In genomic region chr20:10539818-10540553, GRCh38 we compare ENCODE assay signal across 1 cellular context.
TF ChIP-seq lines count a peak whose summit lies in the region.

No MANE protein-coding gene starts in this region.

TF ChIP-seq in SK-N-SH treated with all-trans-retinoic acid at 6 μM for 48 hours, 23 proteins besides CTCF, POLR2A, EP300 and RAD21 (continued from another document):
- TF ChIP-seq TSHZ2 (CRISPR knock-in tag; IDR thresholded peaks at IDR 0.05) (no peak), CSDC2 (CRISPR knock-in tag; IDR thresholded peaks at IDR 0.05) (no peak), ARNTL (CRISPR knock-in tag; IDR thresholded peaks at IDR 0.05; ENCODE audit: borderline replicate concordance, low read depth) (no peak), ZNF565 (CRISPR knock-in tag; conservative IDR thresholded peaks at IDR 0.05; ENCODE audit: low read depth) (no peak), PPARA (CRISPR knock-in tag; IDR thresholded peaks at IDR 0.05; ENCODE audit: borderline replicate concordance) (no peak), GLIS3 (CRISPR knock-in tag; IDR thresholded peaks at IDR 0.05) (no peak), ZFP30 (CRISPR knock-in tag; IDR thresholded peaks at IDR 0.05) (no peak), POU6F1 (CRISPR knock-in tag; IDR thresholded peaks at IDR 0.05; ENCODE audit: borderline replicate concordance, low read depth) (no peak), TOX (CRISPR knock-in tag; IDR thresholded peaks at IDR 0.05; ENCODE audit: borderline replicate concordance) (no peak), ZNF8 (CRISPR knock-in tag; IDR thresholded peaks at IDR 0.05) (no peak), RARB (CRISPR knock-in tag; IDR thresholded peaks at IDR 0.05) (no peak), OSR1 (CRISPR knock-in tag; IDR thresholded peaks at IDR 0.05) (no peak)
TF ChIP-seq in SK-N-SH treated with all-trans-retinoic acid at 6 μM for 48 hours: peak in this region for 0.
